In genomic region chr14:24481622-24482324, GRCh38 we compare ENCODE assay signal across 8 cellular contexts. TPM values are rescaled to one million over a fixed set of nuclear protein-coding genes. Genes with fewer than 3 reads are reported as not detected.
DNase-seq lines count a peak whose midpoint lies in the region; ATAC-seq and TF ChIP-seq lines count a peak whose summit lies in the region.

No MANE protein-coding gene starts in this region.

- intact Hi-C loops in psoas muscle (cut with DNase I), result no loop called here

- no peaks in the 10 kb centered on the region for H3K9me3 ChIP-seq in psoas muscle

- peak; percentile 53 for ATAC-seq in GM21786 (IDR thresholded peaks at IDR 0.05; ENCODE audit: unreplicated experiment)
- ATAC-seq in psoas muscle, result no peak

- H3K4me3 ChIP-seq in NB4 (ENCODE audit: low read depth, low read length), result no peak overlapping the region
- no peak overlapping the region for H3K4me3 ChIP-seq in psoas muscle

- no peaks in the 10 kb centered on the region for H3K36me3 ChIP-seq in psoas muscle (ENCODE audit: insufficient read depth in 1 of 2, low read depth in 1 of 2)

- WGBS in psoas muscle, 3 donors, result 50 to 56% (median 50%) methylated on average over 18 to 23 of the region's 23 CpGs

- H3K4me1 ChIP-seq in psoas muscle, result no peaks in the 10 kb centered on the region

- no peak overlapping the region for H3K27ac ChIP-seq in psoas muscle

- H3K27me3 ChIP-seq in psoas muscle (ENCODE audit: insufficient read depth in 3 of 3, low read length in 2 of 3), result peaks cover 0 to 2% (median 0%) of the 10 kb centered on the region in 3 donors

- TF ChIP-seq POLR2A in NB4 (IDR thresholded peaks at IDR 0.05; ENCODE audit: extremely low read depth, insufficient read length) (no peak), erythroblast (IDR thresholded peaks at IDR 0.05; ENCODE audit: low read length) (no peak)

- DNase-seq in NCI-H1694 treated with DMSO at 0.1 percent for 48 hours (lab: John Stamatoyannopoulos, UW), result peak; percentile 2
- no peak for DNase-seq in NCI-H1694 (lab: John Stamatoyannopoulos, UW)
- peak; percentile 50 for DNase-seq in NB4 (ENCODE audit: low read depth)
- DNase-seq in activated CD4-positive, alpha-beta T cell treated with anti-CD3 and anti-CD28 coated beads, Interleukin-2, amount 50 U/mL, for 24 hours (ENCODE audit: low read depth in 1 of 2, low spot score in 1 of 2), result peak; percentile 13 to 19
- peak; percentile 32 to 44 for DNase-seq in erythroblast (lab: John Stamatoyannopoulos, UW)
- DNase-seq in psoas muscle, result peak in 1 of 2 donors; percentile 17
- no peak for DNase-seq in DMS114 treated with DMSO at 0.1 percent for 48 hours (lab: John Stamatoyannopoulos, UW; ENCODE audit: unreplicated experiment)

- TF ChIP-seq CTCF in NB4 (IDR thresholded peaks at IDR 0.05; ENCODE audit: low read depth, low read length), result peak; percentile 63
- TF ChIP-seq CTCF in psoas muscle (IDR thresholded peaks at IDR 0.05), result peak; percentile 17

RNA-seq across cellular contexts. Expression of gene CMA1, which starts 26.3 kb away (rescaled TPM):
- under 1 TPM in 2 of 4 donors, not detected in 2; 0.38 to 0.92 TPM for total RNA-seq in psoas muscle
- polyA plus RNA-seq in psoas muscle, result under 1 TPM in 2 of 3 donors, not detected in 1; 0.04 to 0.34 TPM

RNA-seq across cellular contexts. Expression of gene SDR39U1, which starts 39.2 kb away (rescaled TPM):
- 10 to 100 TPM; 55.7 to 75.2 (median 63.8) TPM for total RNA-seq in psoas muscle
- 100 to 1,000 TPM in 1 of 3 donors, 10 to 100 TPM in 2; 62.9 to 110 (median 63.6) TPM for polyA plus RNA-seq in psoas muscle

RNA-seq across cellular contexts. Expression of gene KHNYN, which starts 52.0 kb away (rescaled TPM):
- 10 to 100 TPM; 25.8 to 44.2 (median 41.3) TPM for total RNA-seq in psoas muscle
- polyA plus RNA-seq in psoas muscle, result 10 to 100 TPM; 15.3 to 74.9 (median 35.9) TPM

RNA-seq across cellular contexts. Expression of gene CBLN3, which starts 52.3 kb away (rescaled TPM):
- 1 to 10 TPM in 1 of 4 donors, under 1 TPM in 3; 0.66 to 1.5 (median 0.76) TPM for total RNA-seq in psoas muscle
- polyA plus RNA-seq in psoas muscle, result under 1 TPM; 0.38 to 0.78 (median 0.70) TPM

Comparison
In these comparisons a context has a peak if more than half of its experiments do, and no peak if none do; other contexts are left out.
1. DNase-seq: peak in NCI-H1694 treated with DMSO at 0.1 percent for 48 hours (single experiment), NB4 (single experiment), activated CD4-positive, alpha-beta T cell treated with anti-CD3 and anti-CD28 coated beads, Interleukin-2, amount 50 U/mL, for 24 hours (2 of 2) and erythroblast (2 of 2); none in NCI-H1694 (single experiment) and DMS114 treated with DMSO at 0.1 percent for 48 hours (single experiment).